9 cellular contexts compared by ENCODE assay signal in the genomic region with DNA sequence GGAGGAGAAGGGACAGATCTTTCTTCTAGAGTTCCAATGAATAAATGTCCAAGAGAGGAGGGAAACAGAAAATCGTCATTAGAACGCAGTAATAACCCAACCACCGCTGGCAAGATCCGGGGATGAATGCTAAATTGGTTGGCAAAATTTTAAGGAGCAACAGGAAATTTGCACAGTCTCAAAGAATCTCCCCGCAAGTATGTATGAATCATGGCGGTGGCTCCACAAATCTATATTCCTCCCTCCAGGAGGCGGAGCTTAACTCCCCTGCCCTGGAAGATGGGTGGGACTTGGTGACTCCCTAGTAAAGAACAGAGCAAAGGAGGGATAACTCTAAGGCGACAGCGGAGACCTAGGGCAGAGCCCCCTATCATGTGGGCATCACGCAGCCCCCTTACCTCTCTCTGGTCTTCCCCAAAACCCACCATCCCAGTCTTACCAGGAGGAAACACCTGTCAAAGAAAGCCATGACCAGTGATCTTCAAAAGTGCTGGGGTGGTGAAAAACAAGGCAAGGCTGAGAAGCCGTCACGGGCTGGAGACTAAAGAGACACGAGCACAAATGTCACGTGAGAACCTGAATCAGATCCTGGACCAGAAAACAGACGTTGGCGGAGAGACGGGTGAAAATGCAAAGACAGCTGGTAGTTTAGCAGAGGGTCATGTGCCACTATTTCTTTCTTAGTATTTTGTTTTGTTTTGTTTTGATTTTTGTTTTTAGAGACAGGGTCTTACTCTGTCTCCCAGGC.
A peak's percentile ranks its signal among the peaks of the same experiment; 100 is the strongest.
DNase-seq lines count a peak whose midpoint lies in the region; TF ChIP-seq lines count a peak whose summit lies in the region.
"Had no signal": no experiment of that assay in that cellular context is flagged by ENCODE, and none has a peak within 500 bp of the region (broad histone marks: within the 10 kb centered on the region; RNA-seq: fewer than 3 reads in every experiment).

No MANE protein-coding gene starts in this region.

- H3K4me1 ChIP-seq in BLaER1 (peaks cover 92% of the 10 kb centered on the region), PC-9 (replicated peaks; ENCODE audit: insufficient read depth) (peaks cover 33% of the 10 kb centered on the region), neuronal stem cell (ENCODE audit: control insufficient read depth in 2 of 2, insufficient read depth in 1 of 2, low read depth in 1 of 2, low read length in 2 of 2) (peaks cover 3 to 12% of the 10 kb centered on the region in 2 donors)

- TSS peak; percentile 79 for BruUV-seq in PC-9 (replicated peaks; lab: Mats Ljungman, UMichigan)

- no peak overlapping the region for H3K14ac ChIP-seq in neuronal stem cell (ENCODE audit: low read length)

- no peak overlapping the region for H3K18ac ChIP-seq in neuronal stem cell (ENCODE audit: low read length)

- no peak overlapping the region for H2AK5ac ChIP-seq in neuronal stem cell (ENCODE audit: low read depth, low read length)

- H2BK5ac ChIP-seq in neuronal stem cell (ENCODE audit: low read length): no peak overlapping the region

- H3K79me2 ChIP-seq in PC-9 (ENCODE audit: low read depth): peaks cover 12% of the 10 kb centered on the region

- POLR2A ChIA-PET in PC-9 (lab: Charles Lee; ENCODE audit: unreplicated experiment): interaction anchor here (0.5 to 1.0 kb wide), 2 partner anchors 19 to 45 kb away, joined by 3 to 6 read pairs; no protein-coding TSS in a partner anchor

- H3K4me2 ChIP-seq in BLaER1: peak overlapping the region; percentile 67
- peak overlapping the region; percentile 83 for H3K4me2 ChIP-seq in PC-9
- H3K4me2 ChIP-seq in neuronal stem cell (ENCODE audit: insufficient read depth, low read length, poor library complexity, severe bottlenecking): no peak overlapping the region

- H3K27me3 ChIP-seq in BLaER1 (no peaks in the 10 kb centered on the region), PC-9 (ENCODE audit: insufficient read depth, low read depth) (no peaks in the 10 kb centered on the region), neuronal stem cell (ENCODE audit: control insufficient read depth in 3 of 3, insufficient read depth in 3 of 3, low read depth in 1 of 3, low read length in 3 of 3) (no peaks in the 10 kb centered on the region)

- peaks cover 73% of the 10 kb centered on the region for H4K20me1 ChIP-seq in BLaER1
- no peaks in the 10 kb centered on the region for H4K20me1 ChIP-seq in PC-9 (ENCODE audit: insufficient read depth)

- H3F3A ChIP-seq in PC-9 (ENCODE audit: insufficient read depth, low read depth): peaks cover 40% of the 10 kb centered on the region

- peaks cover 3% of the 10 kb centered on the region for H3K79me1 ChIP-seq in neuronal stem cell (ENCODE audit: low read depth, low read length)

- H2BK120ac ChIP-seq in neuronal stem cell (ENCODE audit: low read depth, low read length): no peak overlapping the region

- DNase-seq in PC-9 (peak; percentile 82 to 89), epithelial cell of esophagus (ENCODE audit: low read depth) (peak; percentile 90), non-pigmented ciliary epithelial cell (ENCODE audit: low read depth) (peak; percentile 78), SIG-M5 treated with dmso at 0.1 percent for 504 hours (lab: John Stamatoyannopoulos, UW; ENCODE audit: unreplicated experiment) (no peak), NCI-H2196 (lab: John Stamatoyannopoulos, UW; ENCODE audit: unreplicated experiment) (no peak), NCI-H187 treated with DMSO at 0.1 percent for 48 hours (lab: John Stamatoyannopoulos, UW) (no peak), neuronal stem cell (ENCODE audit: low spot score) (no peak)
- DNase-seq: DND-41 had no signal

- no peaks in the 10 kb centered on the region for H3K9me2 ChIP-seq in PC-9 (ENCODE audit: insufficient read depth)

- H3K27ac ChIP-seq in BLaER1: peak overlapping the region; percentile 67
- H3K27ac ChIP-seq in PC-9: peak overlapping the region; percentile 97
- no peak overlapping the region for H3K27ac ChIP-seq in neuronal stem cell (replicated peaks; ENCODE audit: low read length)

- H3K4me3 ChIP-seq in BLaER1 (no peak overlapping the region), PC-9 (peak overlapping the region; percentile 52), epithelial cell of esophagus (ENCODE audit: low read length) (no peak overlapping the region), neuronal stem cell (ENCODE audit: low read length in 2 of 2) (no peak overlapping the region)

- peaks cover 57% of the 10 kb centered on the region for H3K36me3 ChIP-seq in BLaER1
- no peaks in the 10 kb centered on the region for H3K36me3 ChIP-seq in PC-9 (ENCODE audit: low read depth)
- H3K36me3 ChIP-seq in neuronal stem cell (replicated peaks in 1 of 2; ENCODE audit: control insufficient read depth in 2 of 2, insufficient read depth in 2 of 2, low read length in 2 of 2): peaks cover 2 to 25% of the 10 kb centered on the region in 2 donors

- TF ChIP-seq CTCF in PC-9 (conservative IDR thresholded peaks at IDR 0.05): no peak
- TF ChIP-seq CTCF in epithelial cell of esophagus (IDR thresholded peaks at IDR 0.05; ENCODE audit: insufficient read depth, low read depth, low read length, missing control alignments): no peak

- CTCF ChIA-PET in PC-9 (lab: Charles Lee): no interaction called here

- H3K9me3 ChIP-seq in BLaER1: no peaks in the 10 kb centered on the region
- no peaks in the 10 kb centered on the region for H3K9me3 ChIP-seq in PC-9 (ENCODE audit: insufficient read depth, low read depth)
- H3K9me3 ChIP-seq in neuronal stem cell (replicated peaks in 1 of 2; ENCODE audit: control insufficient read depth in 2 of 2, insufficient read depth in 1 of 2, low read depth in 1 of 2, low read length in 2 of 2): no peaks in the 10 kb centered on the region

- intact Hi-C loops in PC-9 (cut with micrococcal nuclease; ENCODE audit: unreplicated experiment): loop anchor here (1.0 to 2.0 kb wide), 7 partner anchors 12 to 286 kb away; no protein-coding TSS in a partner anchor

- no peak overlapping the region for H3K4ac ChIP-seq in neuronal stem cell (ENCODE audit: low read length)

- no peak overlapping the region for H3K23ac ChIP-seq in neuronal stem cell (ENCODE audit: low read depth, low read length, poor library complexity)

- H3K9ac ChIP-seq in BLaER1: no peak overlapping the region; the same call in 1 of the 2 replicates
- no peak overlapping the region for H3K9ac ChIP-seq in neuronal stem cell (ENCODE audit: low read depth, low read length, poor library complexity)

- H4K91ac ChIP-seq in neuronal stem cell (ENCODE audit: low read depth, low read length, poor library complexity): no peak overlapping the region

- no peak overlapping the region for H2AFZ ChIP-seq in PC-9
- no peak overlapping the region for H2AFZ ChIP-seq in neuronal stem cell (ENCODE audit: low read length)

- WGBS in neuronal stem cell (ENCODE audit: extremely low coverage in 2 of 2, insufficient read length in 2 of 2, insufficient replicate concordance in 1 of 2), 2 donors: no CpG with 5 or more reads among the region's 17 CpGs

- no peak overlapping the region for H2BK12ac ChIP-seq in neuronal stem cell (ENCODE audit: low read length)

- no peak overlapping the region for H4K8ac ChIP-seq in neuronal stem cell (ENCODE audit: low read depth, low read length)

- no peak overlapping the region for H2BK15ac ChIP-seq in neuronal stem cell (ENCODE audit: low read length)

Comparison
In these comparisons a context has a peak if more than half of its experiments do, and no peak if none do; other contexts are left out.
1. DNase-seq: peak in PC-9 (2 of 2), epithelial cell of esophagus (single experiment) and non-pigmented ciliary epithelial cell (single experiment); none in SIG-M5 treated with dmso at 0.1 percent for 504 hours (single experiment), NCI-H2196 (single experiment), NCI-H187 treated with DMSO at 0.1 percent for 48 hours (single experiment) and neuronal stem cell (single experiment).